26 cellular contexts compared by ENCODE assay signal in genomic region chr22:36701941-36702640, GRCh38.
A peak's percentile ranks its signal among the peaks of the same experiment; 100 is the strongest.
DNase-seq lines count a peak whose midpoint lies in the region; ATAC-seq and TF ChIP-seq lines count a peak whose summit lies in the region.
"Had no signal": no experiment of that assay in that cellular context is flagged by ENCODE, and none has a peak within 500 bp of the region (broad histone marks: within the 10 kb centered on the region; RNA-seq: fewer than 3 reads in every experiment).

No MANE protein-coding gene starts in this region.

- DNase-seq in NCI-H2227 (lab: John Stamatoyannopoulos, UW; ENCODE audit: unreplicated experiment) (peak; percentile 4), NCI-H2227 treated with DMSO at 0.1 percent for 48 hours (lab: John Stamatoyannopoulos, UW) (no peak), NCI-H526 (lab: John Stamatoyannopoulos, UW) (peak; percentile 30 to 45), nephron progenitor cell (no peak), GOT3 (lab: John Stamatoyannopoulos, UW) (no peak), T-helper 1 cell (no peak)
- DNase-seq: activated CD4-positive, alpha-beta T cell treated with anti-CD3 and anti-CD28 coated beads for 1 hour; activated gamma-delta T cell treated with Interleukin-2 at 50 U/mL for 16 hours; activated T-cell treated with anti-CD3 and anti-CD28 coated beads, Interleukin-2, amount 50 U/mL, for 1 hour; body of pancreas; Calu3; effector CD8-positive, alpha-beta T cell; EL; erythroblast; Karpas-422; mesenchymal stem cell; NCI-H2107; SHP77 treated with DMSO at 0.1 percent for 48 hours; T-cell; upper lobe of left lung had no signal

- H3K4me3 ChIP-seq in BLaER1 treated with 17β-estradiol and CSF1 and Interleukin-3, amounts not matched to agents 10 nM and 100 nM = no peak overlapping the region
- H3K4me3 ChIP-seq: body of pancreas, HAP-1, hepatocyte, upper lobe of left lung had no signal

- H3K9me3 ChIP-seq in BLaER1 treated with 17β-estradiol and CSF1 and Interleukin-3, amounts not matched to agents 10 nM and 100 nM (replicated peaks in 1 of 11) = no peaks in the 10 kb centered on the region
- H3K9me3 ChIP-seq: A549, body of pancreas, HAP-1, upper lobe of left lung had no signal

- no peak overlapping the region for H3K27ac ChIP-seq in BLaER1 treated with 17β-estradiol and CSF1 and Interleukin-3, amounts not matched to agents 10 nM and 100 nM
- H3K27ac ChIP-seq: A549, body of pancreas, hepatocyte, upper lobe of left lung had no signal

- no peaks in the 10 kb centered on the region for H3K9me3 Mint-ChIP-seq in nephron progenitor cell
- H3K9me3 Mint-ChIP-seq: stimulated activated effector memory CD8-positive, alpha-beta T cell treated with anti-CD3 and anti-CD28 coated beads, Interleukin-12 subunit alpha, Interleukin-12 subunit beta, amount 100 ng/mL, for 72 hours had no signal

- no peaks in the 10 kb centered on the region for H3K4me1 Mint-ChIP-seq in nephron progenitor cell

- peaks cover 32 to 43% (median 40%) of the 10 kb centered on the region in 11 experiments for H3K27me3 ChIP-seq in BLaER1 treated with 17β-estradiol and CSF1 and Interleukin-3, amounts not matched to agents 10 nM and 100 nM

- H3K4me1 ChIP-seq in BLaER1 treated with 17β-estradiol and CSF1 and Interleukin-3, amounts not matched to agents 10 nM and 100 nM = peaks cover 0 to 16% (median 12%) of the 10 kb centered on the region in 10 experiments; a peak in 14 of 20 replicates
- H3K4me1 ChIP-seq: A549, HAP-1 had no signal

- TF ChIP-seq CTCF in nephron progenitor cell (IDR thresholded peaks at IDR 0.05) = no peak

- no peak overlapping the region for H3K9ac ChIP-seq in BLaER1 treated with 17β-estradiol and CSF1 and Interleukin-3, amounts not matched to agents 10 nM and 100 nM

- peaks cover 0 to 12% (median 0%) of the 10 kb centered on the region in 11 experiments; a peak in 3 of 22 replicates for H4K20me1 ChIP-seq in BLaER1 treated with 17β-estradiol and CSF1 and Interleukin-3, amounts not matched to agents 10 nM and 100 nM

- H3K36me3 Mint-ChIP-seq in nephron progenitor cell (ENCODE audit: low read depth) = no peaks in the 10 kb centered on the region
- H3K36me3 Mint-ChIP-seq: T-cell had no signal

- H3K27me3 Mint-ChIP-seq in nephron progenitor cell (ENCODE audit: low read depth, poor library complexity) = peaks cover 100% of the 10 kb centered on the region

- H3K36me3 ChIP-seq in BLaER1 treated with 17β-estradiol and CSF1 and Interleukin-3, amounts not matched to agents 10 nM and 100 nM = no peaks in the 10 kb centered on the region
- H3K36me3 ChIP-seq: HAP-1, upper lobe of left lung had no signal

- H3K4me3 Mint-ChIP-seq in nephron progenitor cell = peak overlapping the region; percentile 73
- H3K4me3 Mint-ChIP-seq: stimulated activated effector memory CD8-positive, alpha-beta T cell treated with anti-CD3 and anti-CD28 coated beads, Interleukin-12 subunit alpha, Interleukin-12 subunit beta, amount 100 ng/mL, for 72 hours; T-cell had no signal

- ATAC-seq in HG03354 (IDR thresholded peaks at IDR 0.05; ENCODE audit: poor library complexity, severe bottlenecking, unreplicated experiment) = no peak
- ATAC-seq: A549; body of pancreas; stimulated activated effector memory CD8-positive, alpha-beta T cell treated with anti-CD3 and anti-CD28 coated beads, Interleukin-12 subunit alpha, Interleukin-12 subunit beta, amount 100 ng/mL, for 72 hours; T-cell had no signal

- no peak overlapping the region for H3K27ac Mint-ChIP-seq in nephron progenitor cell
- H3K27ac Mint-ChIP-seq: stimulated activated effector memory CD8-positive, alpha-beta T cell treated with anti-CD3 and anti-CD28 coated beads, Interleukin-12 subunit alpha, Interleukin-12 subunit beta, amount 100 ng/mL, for 72 hours; T-cell had no signal

- H3K4me2 ChIP-seq in BLaER1 treated with 17β-estradiol and CSF1 and Interleukin-3, amounts not matched to agents 10 nM and 100 nM = peak overlapping the region in 9 of 11 experiments; percentile 3 to 60 (median 32); a peak in 12 of 22 replicates

Comparison
In these comparisons a context has a peak if more than half of its experiments do, and no peak if none do; other contexts are left out.
1. DNase-seq: peak in NCI-H2227 (single experiment) and NCI-H526 (2 of 2); none in NCI-H2227 treated with DMSO at 0.1 percent for 48 hours (single experiment), nephron progenitor cell (single experiment), GOT3 (single experiment) and T-helper 1 cell (0 of 5).